ENCODE assay signal across 20 cellular contexts in the genomic region with DNA sequence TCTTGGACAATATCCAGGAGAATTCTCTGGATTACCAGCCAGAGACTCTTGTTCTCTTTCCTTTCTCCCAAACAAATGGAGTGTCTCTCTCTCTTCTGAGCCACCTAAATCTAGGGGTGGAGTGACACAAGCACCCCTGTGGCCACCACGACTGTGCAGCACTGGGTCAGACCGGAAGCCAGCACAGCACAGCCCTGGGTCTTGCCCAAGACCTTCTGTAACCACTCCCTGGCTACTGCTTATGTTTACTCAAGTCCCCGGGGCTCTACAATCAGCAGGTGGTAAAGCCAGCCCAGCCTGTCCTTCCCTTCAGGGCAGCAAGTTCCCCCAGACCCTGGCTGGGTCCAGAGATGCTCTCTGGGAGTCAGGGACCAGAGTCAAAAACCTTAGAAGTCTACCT.
DNase-seq lines count a peak whose midpoint lies in the region; ATAC-seq, FAIRE-seq and TF ChIP-seq lines count a peak whose summit lies in the region.
"Had no signal": no experiment of that assay in that cellular context is flagged by ENCODE, and none has a peak within 500 bp of the region (broad histone marks: within the 10 kb centered on the region; RNA-seq: fewer than 3 reads in every experiment).

No MANE protein-coding gene starts in this region.

- H3K4me1 ChIP-seq in right lobe of liver (no peaks in the 10 kb centered on the region), HepG2 (ENCODE audit: insufficient read depth, low read length) (no peaks in the 10 kb centered on the region), upper lobe of right lung (no peaks in the 10 kb centered on the region)

- 8% methylated on average over 2 of the region's 3 CpGs for WGBS in right lobe of liver (ENCODE audit: insufficient coverage, low coverage, low lambda C conversion rate, missing lambda C conversion rate)
- WGBS in HepG2 (ENCODE audit: low lambda C conversion rate), result 11% methylated on average over 3 of the region's 3 CpGs

- no peak for DNase-seq in right lobe of liver
- no peak for DNase-seq in HepG2 (ENCODE audit: low spot score)
- peak; percentile 93 for DNase-seq in NB4 (ENCODE audit: low read depth)
- peak; percentile 3 for DNase-seq in epithelial cell of esophagus (ENCODE audit: low read depth)
- DNase-seq in upper lobe of right lung, result no peak
- no peak for DNase-seq in activated CD4-positive, alpha-beta T cell treated with anti-CD3 and anti-CD28 coated beads for 48 hours
- no peak for DNase-seq in posterior cingulate gyrus
- no peak for DNase-seq in stimulated activated CD8-positive, alpha-beta memory T cell treated with anti-CD3 and anti-CD28 coated beads, Interleukin-4, amount 100 ng/mL, for 48 hours
- DNase-seq: C1 segment of cervical spinal cord; DMS 273 treated with DMSO at 0.1 percent for 48 hours; IMR-90; Karpas-422; NCI-H1105; NCI-H1694 treated with DMSO at 0.1 percent for 48 hours; NCI-H2107; NCI-H345; NCI-H526 treated with DMSO at 0.1 percent for 48 hours; NK-92 treated with Interleukin-12 subunit alpha and Interleukin-12 subunit beta, amount 100 ng/mL, for 24 hours; T-cell had no signal

- no peak overlapping the region for H3K27ac ChIP-seq in right lobe of liver
- H3K27ac ChIP-seq in HepG2 (ENCODE audit: extremely low read length, insufficient read depth, low read length), result no peak overlapping the region
- H3K27ac ChIP-seq in upper lobe of right lung, result no peak overlapping the region
- H3K27ac ChIP-seq: RWPE1 had no signal

- intact Hi-C loops in right lobe of liver (cut with DNase I) (no loop called here), HepG2 (cut with micrococcal nuclease; ENCODE audit: unreplicated experiment) (no loop called here), upper lobe of right lung (cut with DNase I) (no loop called here), posterior cingulate gyrus (cut with DNase I) (no loop called here)

- no peaks in the 10 kb centered on the region for H4K20me1 ChIP-seq in HepG2 (ENCODE audit: insufficient read depth, low read length)

- H3K27me3 ChIP-seq in right lobe of liver (no peaks in the 10 kb centered on the region), HepG2 (ENCODE audit: control insufficient read depth in 1 of 2, insufficient read depth in 2 of 2, low read length in 2 of 2) (peaks cover 2 to 3% of the 10 kb centered on the region in 2 experiments; a peak in 2 of 5 replicates), upper lobe of right lung (no peaks in the 10 kb centered on the region)

- in situ Hi-C loops in HepG2 (cut with HindIII; ENCODE audit: extremely low pct_ligation_motif_present, low pct_unique_long_range_greater_than_20kb), result no loop called here

- H3K4me2 ChIP-seq in HepG2 (ENCODE audit: low read depth, low read length), result no peak overlapping the region

- H2AFZ ChIP-seq in HepG2 (ENCODE audit: low read length), result no peak overlapping the region

- H3K9ac ChIP-seq in HepG2 (ENCODE audit: insufficient read depth, low read depth, low read length), result no peak overlapping the region

- no peaks in the 10 kb centered on the region for H3K79me2 ChIP-seq in HepG2 (ENCODE audit: insufficient read depth, low read length)

- TF ChIP-seq CTCF in right lobe of liver (IDR thresholded peaks at IDR 0.05) (no peak), HepG2 (CRISPR knock-in tag; IDR thresholded peaks at IDR 0.05) (no peak), NB4 (IDR thresholded peaks at IDR 0.05; ENCODE audit: low read depth, low read length) (no peak), epithelial cell of esophagus (IDR thresholded peaks at IDR 0.05; ENCODE audit: insufficient read depth, low read depth, low read length, missing control alignments) (no peak), upper lobe of right lung (IDR thresholded peaks at IDR 0.05) (no peak)

- BruUV-seq in HepG2 (replicated peaks; lab: Mats Ljungman, UMichigan), result no TSS peak

- H3K9me3 ChIP-seq in right lobe of liver, result no peaks in the 10 kb centered on the region
- H3K9me3 ChIP-seq in HepG2 (ENCODE audit: low read length), result no peaks in the 10 kb centered on the region
- H3K9me3 ChIP-seq in upper lobe of right lung, result no peaks in the 10 kb centered on the region

- POLR2A ChIA-PET in HepG2 (lab: Yijun Ruan, JAX), result no interaction called here

- H3K36me3 ChIP-seq in right lobe of liver, result no peaks in the 10 kb centered on the region
- H3K36me3 ChIP-seq in HepG2 (replicated peaks in 1 of 2; ENCODE audit: control insufficient read depth in 1 of 2, insufficient read depth in 2 of 2, low read length in 2 of 2), result no peaks in the 10 kb centered on the region
- no peaks in the 10 kb centered on the region for H3K36me3 ChIP-seq in upper lobe of right lung

- TF ChIP-seq POLR2A in right lobe of liver (IDR thresholded peaks at IDR 0.05), result no peak
- no peak for TF ChIP-seq POLR2A in HepG2 (IDR thresholded peaks at IDR 0.05; ENCODE audit: insufficient read depth in 1 of 2, low read depth in 2 of 2, low read length in 2 of 2)
- TF ChIP-seq POLR2A in NB4 (IDR thresholded peaks at IDR 0.05; ENCODE audit: extremely low read depth, insufficient read length), result no peak

- CTCF ChIA-PET in HepG2 (lab: Yijun Ruan, JAX; ENCODE audit: low intra/inter-chr PET ratio, low total read pairs), result no interaction called here

- no peak for FAIRE-seq in HepG2 (lab: Jason Lieb, UNC)

- ATAC-seq in right lobe of liver, result peak; percentile 29 to 58 (median 50)
- no peak for ATAC-seq in HepG2
- ATAC-seq in upper lobe of right lung, result peak; percentile 54
- ATAC-seq: T-cell had no signal

- no peak for TF ChIP-seq RAD21 in HepG2 (CRISPR knock-in tag; IDR thresholded peaks at IDR 0.05)

- H3K4me3 ChIP-seq in right lobe of liver (no peak overlapping the region), HepG2 (replicated peaks in 1 of 3; ENCODE audit: insufficient read depth in 1 of 3, low read depth in 2 of 3, low read length in 3 of 3) (no peak overlapping the region), NB4 (ENCODE audit: low read depth, low read length) (no peak overlapping the region), epithelial cell of esophagus (ENCODE audit: low read length) (no peak overlapping the region), upper lobe of right lung (no peak overlapping the region)

- TF ChIP-seq EP300 in HepG2 (IDR thresholded peaks at IDR 0.05; ENCODE audit: low read depth in 2 of 2, low read length in 2 of 2) (no peak), HepG2 (CRISPR knock-in tag; IDR thresholded peaks at IDR 0.05; ENCODE audit: borderline replicate concordance) (no peak)

TF ChIP-seq in HepG2, 621 proteins besides CTCF, POLR2A, EP300 and RAD21 (continues in another document):
- TF ChIP-seq AGO2 (optimal IDR thresholded peaks at IDR 0.05; ENCODE audit: low read depth, low read length), result no peak
- TF ChIP-seq ZNF841 (CRISPR knock-in tag; IDR thresholded peaks at IDR 0.05; ENCODE audit: borderline replicate concordance), result no peak
- TF ChIP-seq, protein P1, sequence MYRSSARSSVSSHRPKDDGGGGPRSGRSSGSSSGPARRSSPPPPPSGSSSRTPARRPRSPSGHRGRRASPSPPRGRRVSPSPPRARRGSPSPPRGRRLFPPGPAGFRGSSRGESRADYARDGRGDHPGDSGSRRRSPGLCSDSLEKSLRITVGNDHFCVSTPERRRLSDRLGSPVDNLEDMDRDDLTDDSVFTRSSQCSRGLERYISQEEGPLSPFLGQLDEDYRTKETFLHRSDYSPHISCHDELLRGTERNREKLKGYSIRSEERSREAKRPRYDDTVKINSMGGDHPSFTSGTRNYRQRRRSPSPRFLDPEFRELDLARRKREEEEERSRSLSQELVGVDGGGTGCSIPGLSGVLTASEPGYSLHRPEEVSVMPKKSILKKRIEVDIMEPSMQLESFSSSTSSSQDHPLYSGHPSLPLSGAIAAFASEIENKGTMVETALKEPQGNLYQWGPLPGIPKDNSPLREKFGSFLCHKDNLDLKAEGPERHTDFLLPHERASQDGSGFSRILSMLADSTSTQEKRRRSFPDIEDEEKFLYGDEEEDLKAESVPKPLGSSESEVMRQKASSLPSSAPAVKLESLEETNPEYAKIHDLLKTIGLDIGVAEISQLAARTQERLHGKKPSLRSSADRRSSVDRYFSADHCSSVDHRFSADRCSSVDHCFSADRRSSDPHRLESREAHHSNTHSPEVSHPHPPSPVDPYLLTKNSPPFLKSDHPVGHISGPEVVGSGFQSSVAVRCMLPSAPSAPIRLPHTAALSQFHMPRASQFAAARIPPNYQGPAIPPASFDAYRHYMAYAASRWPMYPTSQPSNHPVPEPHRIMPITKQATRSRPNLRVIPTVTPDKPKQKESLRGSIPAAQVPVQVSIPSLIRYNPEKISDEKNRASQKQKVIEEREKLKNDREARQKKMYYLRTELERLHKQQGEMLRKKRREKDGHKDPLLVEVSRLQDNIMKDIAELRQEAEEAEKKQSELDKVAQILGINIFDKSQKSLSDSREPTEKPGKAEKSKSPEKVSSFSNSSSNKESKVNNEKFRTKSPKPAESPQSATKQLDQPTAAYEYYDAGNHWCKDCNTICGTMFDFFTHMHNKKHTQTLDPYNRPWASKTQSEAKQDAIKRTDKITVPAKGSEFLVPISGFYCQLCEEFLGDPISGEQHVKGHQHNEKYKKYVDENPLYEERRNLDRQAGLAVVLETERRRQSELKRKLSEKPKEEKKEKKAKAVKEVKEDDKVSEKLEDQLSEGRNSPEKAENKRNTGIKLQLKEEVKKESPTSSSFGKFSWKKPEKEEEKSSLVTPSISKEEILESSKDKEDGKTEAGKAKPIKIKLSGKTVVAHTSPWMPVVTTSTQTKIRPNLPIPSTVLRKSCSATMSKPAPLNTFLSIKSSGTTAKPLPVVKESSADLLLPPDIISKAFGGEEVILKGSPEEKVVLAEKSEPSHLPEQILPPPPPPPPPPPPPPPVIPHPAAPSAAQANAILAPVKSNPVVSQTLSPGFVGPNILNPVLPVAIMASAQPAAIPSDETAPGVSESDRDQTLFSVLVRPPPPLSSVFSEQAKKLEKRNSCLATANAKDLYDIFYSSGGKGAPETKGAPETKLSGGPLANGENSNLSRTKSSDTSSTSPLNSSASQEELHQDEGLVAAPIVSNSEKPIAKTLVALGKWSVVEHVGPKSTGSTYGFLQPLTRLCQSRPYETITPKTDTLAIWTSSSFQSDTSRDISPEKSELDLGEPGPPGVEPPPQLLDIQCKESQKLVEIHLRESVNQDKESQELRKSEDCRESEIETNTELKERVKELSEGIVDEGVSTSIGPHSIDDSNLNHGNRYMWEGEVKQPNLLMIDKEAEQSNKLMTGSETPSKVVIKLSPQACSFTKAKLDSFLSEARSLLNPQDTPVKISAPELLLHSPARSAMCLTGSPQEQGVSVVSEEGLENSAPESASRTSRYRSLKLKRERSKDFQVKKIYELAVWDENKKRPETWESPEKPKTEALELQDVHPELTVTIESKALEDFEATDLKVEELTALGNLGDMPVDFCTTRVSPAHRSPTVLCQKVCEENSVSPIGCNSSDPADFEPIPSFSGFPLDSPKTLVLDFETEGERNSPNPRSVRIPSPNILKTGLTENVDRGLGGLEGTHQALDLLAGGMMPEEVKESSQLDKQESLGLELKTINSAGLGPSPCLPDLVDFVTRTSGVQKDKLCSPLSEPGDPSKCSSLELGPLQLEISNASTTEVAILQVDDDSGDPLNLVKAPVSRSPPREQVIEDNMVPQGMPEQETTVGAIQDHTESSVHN (CRISPR knock-in tag; IDR thresholded peaks at IDR 0.05), result no peak
- no peak for TF ChIP-seq DR1 (CRISPR knock-in tag; IDR thresholded peaks at IDR 0.05)
- TF ChIP-seq KAT2B (IDR thresholded peaks at IDR 0.05; ENCODE audit: borderline replicate concordance, low read depth, low read length), result no peak
- TF ChIP-seq ZFYVE20 (CRISPR knock-in tag; IDR thresholded peaks at IDR 0.05; ENCODE audit: borderline replicate concordance, low read depth), result no peak

Comparison
In these comparisons a context has a peak if more than half of its experiments do, and no peak if none do; other contexts are left out.
1. DNase-seq: peak in NB4 (single experiment) and epithelial cell of esophagus (single experiment); none in right lobe of liver (0 of 3), HepG2 (single experiment), upper lobe of right lung (single experiment), activated CD4-positive, alpha-beta T cell treated with anti-CD3 and anti-CD28 coated beads for 48 hours (single experiment), posterior cingulate gyrus (0 of 10) and stimulated activated CD8-positive, alpha-beta memory T cell treated with anti-CD3 and anti-CD28 coated beads, Interleukin-4, amount 100 ng/mL, for 48 hours (single experiment).